In genomic region chr2:57549642-57550102, GRCh38 we compare ENCODE assay signal across 9 cellular contexts.
DNase-seq lines count a peak whose midpoint lies in the region; ATAC-seq, FAIRE-seq and TF ChIP-seq lines count a peak whose summit lies in the region.
"Had no signal": no experiment of that assay in that cellular context is flagged by ENCODE, and none has a peak within 500 bp of the region (broad histone marks: within the 10 kb centered on the region; RNA-seq: fewer than 3 reads in every experiment).

No MANE protein-coding gene starts in this region.

- WGBS in testis, 2 donors = 50 to 54% methylated on average over 5 of the region's 5 CpGs

- in situ Hi-C loops in GM13976 (cut with MboI; ENCODE audit: low sequenced_read_pairs, unreplicated experiment) = no loop called here

- no peak overlapping the region for H3K4me3 ChIP-seq in foreskin fibroblast (ENCODE audit: low read depth in 1 of 2, low read length in 2 of 2)
- no peak overlapping the region for H3K4me3 ChIP-seq in testis

- peak; percentile 6 for FAIRE-seq in A204.1 (lab: Jason Lieb, UNC)
- FAIRE-seq: colon had no signal

- no peaks in the 10 kb centered on the region for H3K4me1 ChIP-seq in testis

- H3K9me3 ChIP-seq in testis = no peaks in the 10 kb centered on the region

- peak; percentile 83 for ATAC-seq in HG02885 (IDR thresholded peaks at IDR 0.05; ENCODE audit: poor library complexity, unreplicated experiment)

- no peak for TF ChIP-seq POLR2A in testis (IDR thresholded peaks at IDR 0.05)

- intact Hi-C loops in testis (cut with DNase I; ENCODE audit: low total_unique reads) = no loop called here

- no peak for DNase-seq in GM13976 (ENCODE audit: low spot score)
- peak; percentile 37 for DNase-seq in NCI-H446 treated with DMSO at 0.1 percent for 48 hours (lab: John Stamatoyannopoulos, UW)
- peak in 1 of 2 donors; percentile 0 for DNase-seq in foreskin fibroblast
- DNase-seq in testis = no peak
- no peak for DNase-seq in superior temporal gyrus (ENCODE audit: extremely low spot score)
- no peak for DNase-seq in NCI-H2196 (lab: John Stamatoyannopoulos, UW; ENCODE audit: unreplicated experiment)

- H3K27me3 ChIP-seq in testis = no peaks in the 10 kb centered on the region

- TF ChIP-seq CTCF in GM13976 (IDR thresholded peaks at IDR 0.05; ENCODE audit: borderline replicate concordance, control extremely low read depth, extremely low read depth, insufficient read depth, missing control alignments) = peak; percentile 54
- peak; percentile 17 for TF ChIP-seq CTCF in foreskin fibroblast (IDR thresholded peaks at IDR 0.05; ENCODE audit: low read depth, low read length)
- TF ChIP-seq CTCF in testis (IDR thresholded peaks at IDR 0.05) = no peak

- H3K27ac ChIP-seq in testis = no peak overlapping the region

- H3K36me3 ChIP-seq in testis (ENCODE audit: low read depth, missing control alignments) = no peaks in the 10 kb centered on the region

Comparison
In these comparisons a context has a peak if more than half of its experiments do, and no peak if none do; other contexts are left out.
1. CTCF ChIP-seq: peak in GM13976 (single experiment) and foreskin fibroblast (single experiment); none in testis (0 of 3).